In the genomic region with DNA sequence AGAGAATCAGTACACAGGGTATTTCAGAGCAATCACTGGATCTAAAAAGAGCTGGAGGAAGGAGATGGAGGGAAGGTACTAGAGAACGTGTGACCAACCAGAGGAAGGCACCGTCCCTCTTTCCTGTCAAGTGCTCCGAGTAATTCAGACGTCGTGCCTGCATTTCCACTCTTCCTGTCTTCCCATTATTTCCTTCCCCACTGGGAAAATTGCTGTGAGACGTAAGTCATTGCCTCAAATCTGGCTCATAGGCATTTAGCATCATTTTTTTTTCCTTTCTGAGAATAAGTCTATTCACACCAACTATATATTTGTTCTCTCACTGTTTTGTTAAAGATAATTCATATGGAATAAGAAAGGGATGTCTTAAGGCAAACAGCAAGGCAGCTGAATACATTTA, we compare ENCODE assay signal across 41 cellular contexts. TPM values are rescaled to one million over a fixed set of nuclear protein-coding genes. Genes with fewer than 3 reads are reported as not detected.
"Had no signal": no experiment of that assay in that cellular context is flagged by ENCODE, and none has a peak within 500 bp of the region (broad histone marks: within the 10 kb centered on the region; RNA-seq: fewer than 3 reads in every experiment).

No MANE protein-coding gene starts in this region.

- H3K36me3 ChIP-seq: adrenal gland, ascending aorta, brain microvascular endothelial cell, breast epithelium, cardiac muscle cell had no signal

- ATAC-seq: activated naive CD4-positive, alpha-beta T cell treated with anti-CD3 and anti-CD28 coated beads, Interleukin-2, amount 50 U/mL, for 72 hours; activated naive CD8-positive, alpha-beta T cell treated with anti-CD3 and anti-CD28 coated beads, Interleukin-2, amount 50 U/mL, for 24 hours; activated T-cell treated with anti-CD3 and anti-CD28 coated beads, Interleukin-2, amount 50 U/mL, for 4 hours; activated T-cell treated with anti-CD3 and anti-CD28 coated beads, Interleukin-2, amount 50 U/mL, for 72 hours; activated T-helper 17 cell treated with anti-CD3 and anti-CD28 coated beads, Interleukin-2, amount 50 U/mL, for 72 hours; body of pancreas had no signal

- H3K27ac Mint-ChIP-seq: activated naive CD4-positive, alpha-beta T cell treated with anti-CD3 and anti-CD28 coated beads for 36 hours; activated naive CD4-positive, alpha-beta T cell treated with anti-CD3 and anti-CD28 coated beads, Interleukin-2, amount 10 ng/mL, durations not matched to agents 7 days and 5 days; activated naive CD4-positive, alpha-beta T cell treated with anti-CD3 and anti-CD28 coated beads, Interleukin-2, amount 50 U/mL, for 24 hours; activated naive CD4-positive, alpha-beta T cell treated with anti-CD3 and anti-CD28 coated beads, Interleukin-2, amount 50 U/mL, for 72 hours; activated naive CD8-positive, alpha-beta T cell; activated naive CD8-positive, alpha-beta T cell treated with anti-CD3 and anti-CD28 coated beads for 36 hours; activated naive CD8-positive, alpha-beta T cell treated with anti-CD3 and anti-CD28 coated beads, Interleukin-2, amount 10 ng/mL, durations not matched to agents 7 days and 5 days; activated naive CD8-positive, alpha-beta T cell treated with anti-CD3 and anti-CD28 coated beads, Interleukin-2, amount 50 U/mL, for 24 hours; activated T-cell treated with anti-CD3 and anti-CD28 coated beads, Interleukin-2, amount 50 U/mL, for 24 hours; activated T-cell treated with anti-CD3 and anti-CD28 coated beads, Interleukin-2, amount 50 U/mL, for 72 hours; activated T-helper 1 cell treated with anti-CD3 and anti-CD28 coated beads, Interleukin-12 subunit alpha, Interleukin-12 subunit beta, Interleukin-2, Interleukin-4 antibody, amounts not matched to agents 30 ng/mL and 10 ng/mL and 1 ng/mL, durations not matched to agents 14 hours and 24 hours and 36 hours; activated T-helper 17 cell treated with anti-CD3 and anti-CD28 coated beads, Interleukin-2, amount 50 U/mL, for 72 hours; activated T-helper 2 cell treated with anti-CD3 and anti-CD28 coated beads, Interferon-gamma antibody, Interleukin-2, Interleukin-4, amounts not matched to agents 10 μg/mL and 5 μg/mL and 100 μg/mL, durations not matched to agents 14 hours and 24 hours and 36 hours; brain had no signal

- H3K27ac ChIP-seq: adrenal gland, ascending aorta, body of pancreas, brain microvascular endothelial cell, breast epithelium, cardiac muscle cell had no signal

- DNase-seq: activated effector memory CD4-positive, alpha-beta T cell treated with anti-CD3 and anti-CD28 coated beads, Interleukin-2, amount 50 U/mL, for 16 hours; activated effector memory CD4-positive, alpha-beta T cell treated with Interleukin-2 at 50 U/mL for 16 hours; activated gamma-delta T cell; activated gamma-delta T cell treated with Interleukin-2 at 50 U/mL for 16 hours; activated naive CD4-positive, alpha-beta T cell; activated naive CD4-positive, alpha-beta T cell treated with anti-CD3 and anti-CD28 coated beads for 36 hours; activated naive CD4-positive, alpha-beta T cell treated with anti-CD3 and anti-CD28 coated beads, Interleukin-2, amount 10 ng/mL, durations not matched to agents 7 days and 5 days; activated naive CD4-positive, alpha-beta T cell treated with anti-CD3 and anti-CD28 coated beads, Interleukin-2, amount 50 U/mL, for 16 hours; activated naive CD4-positive, alpha-beta T cell treated with Interleukin-2 at 50 U/mL for 16 hours; activated naive CD8-positive, alpha-beta T cell treated with anti-CD3 and anti-CD28 coated beads for 36 hours; activated naive CD8-positive, alpha-beta T cell treated with anti-CD3 and anti-CD28 coated beads, Interleukin-2, amount 10 ng/mL, durations not matched to agents 7 days and 5 days; activated naive CD8-positive, alpha-beta T cell treated with anti-CD3 and anti-CD28 coated beads, Interleukin-2, amount 50 U/mL, for 24 hours; activated T-cell treated with anti-CD3 and anti-CD28 coated beads, Interleukin-2, amount 50 U/mL, for 1 hour; activated T-cell treated with anti-CD3 and anti-CD28 coated beads, Interleukin-2, amount 50 U/mL, for 24 hours; activated T-cell treated with anti-CD3 and anti-CD28 coated beads, Interleukin-2, amount 50 U/mL, for 4 hours; activated T-cell treated with anti-CD3 and anti-CD28 coated beads, Interleukin-2, amount 50 U/mL, for 48 hours; activated T-cell treated with anti-CD3 and anti-CD28 coated beads, Interleukin-2, amount 50 U/mL, for 72 hours; adrenal gland; amniotic stem cell; amygdala; anterior cingulate cortex; aorta; body of pancreas; brain microvascular endothelial cell; caudate nucleus; central memory CD4-positive, alpha-beta T cell; cerebellar nuclear complex had no signal

- H3K27me3 ChIP-seq: ascending aorta, body of pancreas, brain microvascular endothelial cell, breast epithelium had no signal

- H3K9me3 Mint-ChIP-seq: activated naive CD4-positive, alpha-beta T cell treated with anti-CD3 and anti-CD28 coated beads for 36 hours; activated naive CD4-positive, alpha-beta T cell treated with anti-CD3 and anti-CD28 coated beads, Interleukin-2, amount 10 ng/mL, durations not matched to agents 7 days and 5 days; activated naive CD4-positive, alpha-beta T cell treated with anti-CD3 and anti-CD28 coated beads, Interleukin-2, amount 50 U/mL, for 24 hours; activated naive CD4-positive, alpha-beta T cell treated with anti-CD3 and anti-CD28 coated beads, Interleukin-2, amount 50 U/mL, for 72 hours; activated naive CD8-positive, alpha-beta T cell treated with anti-CD3 and anti-CD28 coated beads for 36 hours; activated naive CD8-positive, alpha-beta T cell treated with anti-CD3 and anti-CD28 coated beads, Interleukin-2, amount 10 ng/mL, durations not matched to agents 7 days and 5 days; activated naive CD8-positive, alpha-beta T cell treated with anti-CD3 and anti-CD28 coated beads, Interleukin-2, amount 50 U/mL, for 24 hours; activated T-cell treated with anti-CD3 and anti-CD28 coated beads, Interleukin-2, amount 50 U/mL, for 24 hours; activated T-cell treated with anti-CD3 and anti-CD28 coated beads, Interleukin-2, amount 50 U/mL, for 4 hours; activated T-cell treated with anti-CD3 and anti-CD28 coated beads, Interleukin-2, amount 50 U/mL, for 72 hours; activated T-helper 1 cell treated with anti-CD3 and anti-CD28 coated beads, Interleukin-12 subunit alpha, Interleukin-12 subunit beta, Interleukin-2, Interleukin-4 antibody, amounts not matched to agents 30 ng/mL and 10 ng/mL and 1 ng/mL, durations not matched to agents 14 hours and 24 hours and 36 hours; activated T-helper 17 cell treated with anti-CD3 and anti-CD28 coated beads, Interleukin-2, amount 50 U/mL, for 72 hours; activated T-helper 2 cell treated with anti-CD3 and anti-CD28 coated beads, Interferon-gamma antibody, Interleukin-2, Interleukin-4, amounts not matched to agents 10 μg/mL and 5 μg/mL and 100 μg/mL, durations not matched to agents 14 hours and 24 hours and 36 hours; brain; central memory CD8-positive, alpha-beta T cell had no signal

- H3K4me3 ChIP-seq: adrenal gland, ascending aorta, body of pancreas, breast epithelium, cardiac muscle cell had no signal

- H3K4me1 Mint-ChIP-seq: activated naive CD4-positive, alpha-beta T cell treated with anti-CD3 and anti-CD28 coated beads, Interleukin-2, amount 10 ng/mL, durations not matched to agents 7 days and 5 days; activated naive CD4-positive, alpha-beta T cell treated with anti-CD3 and anti-CD28 coated beads, Interleukin-2, amount 50 U/mL, for 24 hours; activated naive CD8-positive, alpha-beta T cell treated with anti-CD3 and anti-CD28 coated beads for 36 hours; activated naive CD8-positive, alpha-beta T cell treated with anti-CD3 and anti-CD28 coated beads, Interleukin-2, amount 10 ng/mL, durations not matched to agents 7 days and 5 days; activated naive CD8-positive, alpha-beta T cell treated with anti-CD3 and anti-CD28 coated beads, Interleukin-2, amount 50 U/mL, for 24 hours; brain; central memory CD8-positive, alpha-beta T cell had no signal

- H3K4me3 Mint-ChIP-seq: activated naive CD4-positive, alpha-beta T cell treated with anti-CD3 and anti-CD28 coated beads for 36 hours; activated naive CD4-positive, alpha-beta T cell treated with anti-CD3 and anti-CD28 coated beads, Interleukin-2, amount 10 ng/mL, durations not matched to agents 7 days and 5 days; activated naive CD4-positive, alpha-beta T cell treated with anti-CD3 and anti-CD28 coated beads, Interleukin-2, amount 50 U/mL, for 24 hours; activated naive CD8-positive, alpha-beta T cell; activated naive CD8-positive, alpha-beta T cell treated with anti-CD3 and anti-CD28 coated beads for 36 hours; activated naive CD8-positive, alpha-beta T cell treated with anti-CD3 and anti-CD28 coated beads, Interleukin-2, amount 10 ng/mL, durations not matched to agents 7 days and 5 days; activated naive CD8-positive, alpha-beta T cell treated with anti-CD3 and anti-CD28 coated beads, Interleukin-2, amount 50 U/mL, for 24 hours; activated T-cell treated with anti-CD3 and anti-CD28 coated beads, Interleukin-2, amount 50 U/mL, for 24 hours; activated T-cell treated with anti-CD3 and anti-CD28 coated beads, Interleukin-2, amount 50 U/mL, for 4 hours; activated T-cell treated with anti-CD3 and anti-CD28 coated beads, Interleukin-2, amount 50 U/mL, for 72 hours; activated T-helper 1 cell treated with anti-CD3 and anti-CD28 coated beads, Interleukin-12 subunit alpha, Interleukin-12 subunit beta, Interleukin-2, Interleukin-4 antibody, amounts not matched to agents 30 ng/mL and 10 ng/mL and 1 ng/mL, durations not matched to agents 14 hours and 24 hours and 36 hours; activated T-helper 17 cell treated with anti-CD3 and anti-CD28 coated beads, Interleukin-2, amount 50 U/mL, for 72 hours; brain; central memory CD8-positive, alpha-beta T cell had no signal

- H3K36me3 Mint-ChIP-seq: activated naive CD4-positive, alpha-beta T cell treated with anti-CD3 and anti-CD28 coated beads, Interleukin-2, amount 10 ng/mL, durations not matched to agents 7 days and 5 days; activated naive CD4-positive, alpha-beta T cell treated with anti-CD3 and anti-CD28 coated beads, Interleukin-2, amount 50 U/mL, for 24 hours; activated naive CD4-positive, alpha-beta T cell treated with anti-CD3 and anti-CD28 coated beads, Interleukin-2, amount 50 U/mL, for 72 hours; activated naive CD8-positive, alpha-beta T cell; activated naive CD8-positive, alpha-beta T cell treated with anti-CD3 and anti-CD28 coated beads for 36 hours; activated naive CD8-positive, alpha-beta T cell treated with anti-CD3 and anti-CD28 coated beads, Interleukin-2, amount 10 ng/mL, durations not matched to agents 7 days and 5 days; brain had no signal

- H3K4me1 ChIP-seq: adrenal gland, ascending aorta, body of pancreas, breast epithelium had no signal

- H3K9me3 ChIP-seq: adrenal gland, ascending aorta, body of pancreas, breast epithelium had no signal

RNA-seq across cellular contexts. Expression of gene GLP1R, which starts 59.5 kb away (rescaled TPM):
- total RNA-seq: activated naive CD8-positive, alpha-beta T cell treated with anti-CD3 and anti-CD28 coated beads, Interleukin-2, amount 10 ng/mL, durations not matched to agents 7 days and 5 days; activated T-helper 17 cell treated with anti-CD3 and anti-CD28 coated beads, Interleukin-2, amount 50 U/mL, for 72 hours; aorta; ascending aorta; astrocyte; bronchial epithelial cell; chondrocyte had no signal
- polyA plus RNA-seq: aorta had no signal
